Comparison of ENCODE assay signal across 8 cellular contexts in the genomic region with DNA sequence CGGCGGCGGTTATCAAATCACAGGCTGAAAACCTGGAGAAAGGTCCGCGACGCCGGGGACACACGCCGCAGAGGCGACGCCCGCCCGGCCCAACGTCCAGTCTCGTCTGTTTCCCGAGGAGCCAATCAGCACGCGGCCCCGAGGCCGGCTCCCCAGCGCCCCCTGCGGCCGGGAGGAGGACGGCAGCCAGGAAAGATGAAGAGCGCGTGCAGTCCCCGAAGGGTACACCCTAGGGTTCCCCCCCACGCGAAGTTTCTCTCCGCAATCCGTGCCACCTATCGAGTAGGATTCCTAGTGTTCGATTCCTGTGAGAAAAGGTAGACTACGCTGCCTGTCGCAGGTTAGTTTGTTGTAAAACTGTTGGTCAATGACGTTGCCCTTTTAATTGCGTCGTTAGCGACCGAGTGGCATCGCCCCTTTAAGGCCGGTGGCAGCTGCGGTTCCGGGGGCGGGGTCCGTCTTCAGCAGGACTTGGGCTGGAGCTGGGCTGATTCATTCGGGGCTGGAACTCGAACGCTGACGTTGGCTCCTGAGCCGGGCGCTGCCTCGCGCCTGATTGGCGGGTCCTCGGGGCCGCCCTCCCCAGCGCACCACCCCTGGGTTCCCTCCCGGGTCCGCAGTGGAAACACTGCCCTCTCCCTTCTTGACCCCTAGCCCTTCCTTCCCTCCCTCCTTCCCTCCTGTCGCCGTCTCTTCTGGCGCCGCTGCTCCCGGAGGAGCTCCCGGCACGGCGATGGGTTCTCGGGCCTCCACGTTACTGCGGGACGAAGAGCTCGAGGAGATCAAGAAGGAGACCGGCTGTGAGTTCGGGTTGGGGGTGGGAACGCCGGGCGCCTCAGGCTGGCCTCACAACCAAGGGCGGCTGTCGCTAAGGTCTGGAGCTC. TPM values are rescaled to one million over a fixed set of nuclear protein-coding genes. Genes with fewer than 3 reads are reported as not detected.
DNase-seq lines count a peak whose midpoint lies in the region; TF ChIP-seq lines count a peak whose summit lies in the region.

A gene (plus strand): TSS at position 619 of the 884 bp plus-strand sequence. CDS start 115 bp downstream, at position 734.
A gene with protein sequence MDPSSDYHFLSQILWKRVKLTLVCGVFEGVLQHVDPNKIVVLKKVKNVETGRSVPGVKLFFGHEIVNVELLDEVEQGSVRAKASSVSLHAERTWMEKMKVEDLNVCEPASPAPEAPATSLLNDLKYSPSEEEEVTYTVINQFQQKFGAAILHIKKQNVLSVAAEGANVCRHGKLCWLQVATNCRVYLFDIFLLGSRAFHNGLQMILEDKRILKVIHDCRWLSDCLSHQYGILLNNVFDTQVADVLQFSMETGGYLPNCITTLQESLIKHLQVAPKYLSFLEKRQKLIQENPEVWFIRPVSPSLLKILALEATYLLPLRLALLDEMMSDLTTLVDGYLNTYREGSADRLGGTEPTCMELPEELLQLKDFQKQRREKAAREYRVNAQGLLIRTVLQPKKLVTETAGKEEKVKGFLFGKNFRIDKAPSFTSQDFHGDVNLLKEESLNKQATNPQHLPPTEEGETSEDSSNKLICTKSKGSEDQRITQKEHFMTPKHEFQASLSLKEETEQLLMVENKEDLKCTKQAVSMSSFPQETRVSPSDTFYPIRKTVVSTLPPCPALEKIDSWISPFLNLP (minus strand): TSS at position 108 of the 884 bp plus-strand sequence. CDS start 4,182 bp downstream, outside the sequence.

- peak; percentile 98 for TF ChIP-seq CTCF in fibroblast of villous mesenchyme (IDR thresholded peaks at IDR 0.05; ENCODE audit: insufficient read depth, low read depth, low read length)
- TF ChIP-seq CTCF in nephron progenitor cell (IDR thresholded peaks at IDR 0.05), result peak; percentile 89

- H3K9me3 ChIP-seq in HAP-1 (no peaks in the 10 kb centered on the region), MG63 (no peaks in the 10 kb centered on the region)

- H3K27ac Mint-ChIP-seq in nephron progenitor cell, result peak within 1 kb of the TSS; percentile 94
- peak within 1 kb of the TSS; percentile 92 for H3K27ac Mint-ChIP-seq in stimulated activated naive CD8-positive, alpha-beta T cell treated with anti-CD3 and anti-CD28 coated beads, Interleukin-15, Interleukin-2, amounts not matched to agents 100 ng/mL and 50 ng/mL, for 24 hours

- DNase-seq in GDM1 (lab: John Stamatoyannopoulos, UW) (peak; percentile 96), HAP-1 (ENCODE audit: low spot score in 2 of 2) (peak; percentile 91 to 99), MG63 (peak; percentile 98), SHP77 (lab: John Stamatoyannopoulos, UW) (peak; percentile 95 to 96), activated gamma-delta T cell (lab: John Stamatoyannopoulos, UW) (peak; percentile 90), fibroblast of villous mesenchyme (ENCODE audit: low read depth) (peak; percentile 98), nephron progenitor cell (peak; percentile 94)

- H3K4me1 Mint-ChIP-seq in nephron progenitor cell, result peaks cover 16% of the 10 kb centered on the region
- peaks cover 31% of the 10 kb centered on the region for H3K4me1 Mint-ChIP-seq in stimulated activated naive CD8-positive, alpha-beta T cell treated with anti-CD3 and anti-CD28 coated beads, Interleukin-15, Interleukin-2, amounts not matched to agents 100 ng/mL and 50 ng/mL, for 24 hours (ENCODE audit: low read depth)

- H3K4me3 ChIP-seq in HAP-1 (peak within 1 kb of the TSS; percentile 81), MG63 (peak within 1 kb of the TSS; percentile 71), fibroblast of villous mesenchyme (ENCODE audit: low read depth, low read length) (peak within 1 kb of the TSS; percentile 97)

- peaks cover 34% of the 10 kb centered on the region for H3K27me3 Mint-ChIP-seq in nephron progenitor cell (ENCODE audit: low read depth, poor library complexity)
- no peaks in the 10 kb centered on the region for H3K27me3 Mint-ChIP-seq in stimulated activated naive CD8-positive, alpha-beta T cell treated with anti-CD3 and anti-CD28 coated beads, Interleukin-15, Interleukin-2, amounts not matched to agents 100 ng/mL and 50 ng/mL, for 24 hours

- peak within 1 kb of the TSS; percentile 82 for H3K4me3 Mint-ChIP-seq in nephron progenitor cell
- H3K4me3 Mint-ChIP-seq in stimulated activated naive CD8-positive, alpha-beta T cell treated with anti-CD3 and anti-CD28 coated beads, Interleukin-15, Interleukin-2, amounts not matched to agents 100 ng/mL and 50 ng/mL, for 24 hours, result peak within 1 kb of the TSS; percentile 87

- H3K4me1 ChIP-seq in HAP-1, result peaks cover 14% of the 10 kb centered on the region

- no peaks in the 10 kb centered on the region for H3K36me3 Mint-ChIP-seq in nephron progenitor cell (ENCODE audit: low read depth)
- no peaks in the 10 kb centered on the region for H3K36me3 Mint-ChIP-seq in stimulated activated naive CD8-positive, alpha-beta T cell treated with anti-CD3 and anti-CD28 coated beads, Interleukin-15, Interleukin-2, amounts not matched to agents 100 ng/mL and 50 ng/mL, for 24 hours (ENCODE audit: low read depth)

- in situ Hi-C loops in HAP-1 (cut with MboI; ENCODE audit: low sequenced_read_pairs), result no loop called here

- H3K27me3 ChIP-seq in HAP-1 (ENCODE audit: low read depth) (no peaks in the 10 kb centered on the region), MG63 (no peaks in the 10 kb centered on the region)

- no peaks in the 10 kb centered on the region for H3K36me3 ChIP-seq in HAP-1 (replicated peaks)
- H3K36me3 ChIP-seq in MG63, result no peaks in the 10 kb centered on the region; the same call in 1 of the 2 replicates

- H3K9me3 Mint-ChIP-seq in nephron progenitor cell, result peaks cover 14% of the 10 kb centered on the region
- no peaks in the 10 kb centered on the region for H3K9me3 Mint-ChIP-seq in stimulated activated naive CD8-positive, alpha-beta T cell treated with anti-CD3 and anti-CD28 coated beads, Interleukin-15, Interleukin-2, amounts not matched to agents 100 ng/mL and 50 ng/mL, for 24 hours

RNA-seq across cellular contexts. Expression of the first gene that starts in this region (rescaled TPM):
- total RNA-seq in MG63 (2014; rRNA removed; shearing (Covaris generic); ENCODE audit: low replicate concordance), result 65.9 and 88.1 TPM in 2 replicates
- total RNA-seq in fibroblast of villous mesenchyme, result 87.9 and 111 TPM in 2 replicates

RNA-seq across cellular contexts. Expression of the second gene that starts in this region (rescaled TPM):
- total RNA-seq in MG63 (2014; rRNA removed; shearing (Covaris generic); ENCODE audit: low replicate concordance), result not detected in 2 replicates
- under 0.01 TPM in 1 of 2 replicates, not detected in the other for total RNA-seq in fibroblast of villous mesenchyme

Comparison
In these comparisons a context has a peak if more than half of its experiments do, and no peak if none do; other contexts are left out.
1. Peak in every context shown above with its lines: DNase-seq and H3K4me3 ChIP-seq.